Comparison of ENCODE assay signal across 1 cellular context in genomic region chr11:95923441-95923729, GRCh38.
TF ChIP-seq lines count a peak whose summit lies in the region.

No MANE protein-coding gene starts in this region.

TF ChIP-seq in GM23338, 12 proteins besides CTCF, POLR2A, EP300 and RAD21 (continued from another document):
- no peak for TF ChIP-seq REST (IDR thresholded peaks at IDR 0.05; ENCODE audit: unreplicated experiment)
- TF ChIP-seq, protein P1, sequence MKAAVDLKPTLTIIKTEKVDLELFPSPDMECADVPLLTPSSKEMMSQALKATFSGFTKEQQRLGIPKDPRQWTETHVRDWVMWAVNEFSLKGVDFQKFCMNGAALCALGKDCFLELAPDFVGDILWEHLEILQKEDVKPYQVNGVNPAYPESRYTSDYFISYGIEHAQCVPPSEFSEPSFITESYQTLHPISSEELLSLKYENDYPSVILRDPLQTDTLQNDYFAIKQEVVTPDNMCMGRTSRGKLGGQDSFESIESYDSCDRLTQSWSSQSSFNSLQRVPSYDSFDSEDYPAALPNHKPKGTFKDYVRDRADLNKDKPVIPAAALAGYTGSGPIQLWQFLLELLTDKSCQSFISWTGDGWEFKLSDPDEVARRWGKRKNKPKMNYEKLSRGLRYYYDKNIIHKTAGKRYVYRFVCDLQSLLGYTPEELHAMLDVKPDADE (IDR thresholded peaks at IDR 0.05) = no peak
- TF ChIP-seq EZH2 (IDR thresholded peaks at IDR 0.05; ENCODE audit: low read depth, unreplicated experiment) = no peak
